13 cellular contexts compared by ENCODE assay signal in the genomic region with DNA sequence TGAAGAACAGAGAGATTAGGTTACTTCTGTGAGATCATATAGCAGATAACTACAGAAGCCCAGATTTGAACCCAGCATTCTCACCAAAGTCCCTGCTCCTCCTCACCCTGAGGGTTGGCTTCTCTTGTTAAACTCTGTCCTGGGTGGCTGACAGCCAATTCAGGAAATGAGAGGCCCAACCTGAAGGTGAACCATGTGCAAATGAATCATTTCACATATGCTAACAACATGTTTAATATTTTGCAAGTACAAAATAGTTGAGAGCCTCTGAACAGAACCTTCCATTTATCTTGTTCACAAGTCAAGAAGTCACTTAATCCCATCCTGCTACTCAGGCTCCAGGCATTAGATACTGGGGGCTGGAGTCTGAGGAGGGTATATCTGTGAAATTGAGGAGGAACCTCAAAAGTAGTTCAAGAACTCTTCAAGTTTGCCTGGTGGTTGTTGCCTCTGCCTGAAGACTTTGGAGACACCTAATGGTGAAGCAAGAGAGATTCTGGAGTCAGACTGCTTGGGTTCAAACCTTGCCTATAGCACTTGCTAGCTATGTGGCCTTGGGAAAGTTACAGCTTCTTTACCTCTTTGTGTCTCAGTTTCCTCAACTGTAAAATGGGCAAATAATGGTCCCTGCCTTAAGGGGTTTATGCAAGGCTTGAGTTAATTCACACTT.
DNase-seq lines count a peak whose midpoint lies in the region; ATAC-seq and TF ChIP-seq lines count a peak whose summit lies in the region.
"Had no signal": no experiment of that assay in that cellular context is flagged by ENCODE, and none has a peak within 500 bp of the region (broad histone marks: within the 10 kb centered on the region; RNA-seq: fewer than 3 reads in every experiment).

No MANE protein-coding gene starts in this region.

- no peak overlapping the region for H4K8ac ChIP-seq in mesenchymal stem cell (ENCODE audit: low read length)

- peak; percentile 86 for DNase-seq in AG10803 (ENCODE audit: low read depth)
- peak; percentile 90 for DNase-seq in HFF-Myc (ENCODE audit: extremely low read depth, low read depth)
- peak; percentile 69 for DNase-seq in fibroblast of pulmonary artery (ENCODE audit: low read depth)
- DNase-seq in activated T-cell treated with anti-CD3 and anti-CD28 coated beads for 4 hours, result no peak
- DNase-seq in mesenchymal stem cell, result no peak
- no peak for DNase-seq in activated CD4-positive, alpha-beta memory T cell treated with anti-CD3 and anti-CD28 coated beads for 36 hours
- DNase-seq: activated CD8-positive, alpha-beta memory T cell treated with anti-CD3 and anti-CD28 coated beads, Interleukin-2, amount 50 U/mL, for 48 hours; GOT3; KG1; upper lobe of right lung had no signal

- no peaks in the 10 kb centered on the region for H4K20me1 ChIP-seq in SU-DHL-6 (ENCODE audit: low read depth, low read length)

- no peak overlapping the region for H3K14ac ChIP-seq in mesenchymal stem cell (ENCODE audit: low read length in 2 of 2)

- no peak overlapping the region for H2AFZ ChIP-seq in SU-DHL-6 (ENCODE audit: low read depth, low read length, severe bottlenecking)
- H2AFZ ChIP-seq in mesenchymal stem cell (ENCODE audit: low read depth, low read length), result no peak overlapping the region

- peak; percentile 36 for TF ChIP-seq CTCF in AG10803 (conservative IDR thresholded peaks at IDR 0.05; ENCODE audit: low read length)
- peak; percentile 54 for TF ChIP-seq CTCF in HFF-Myc (IDR thresholded peaks at IDR 0.05; ENCODE audit: low read depth, low read length, missing control alignments)
- peak; percentile 21 for TF ChIP-seq CTCF in SU-DHL-6 (IDR thresholded peaks at IDR 0.05; ENCODE audit: insufficient read depth, low read length, poor library complexity, severe bottlenecking)
- TF ChIP-seq CTCF in fibroblast of pulmonary artery (IDR thresholded peaks at IDR 0.05; ENCODE audit: low read length, missing control alignments), result peak; percentile 17

- no peak overlapping the region for H2AK5ac ChIP-seq in mesenchymal stem cell (ENCODE audit: low read length, severe bottlenecking)

- H3K4me1 ChIP-seq in mesenchymal stem cell (ENCODE audit: control insufficient read depth, insufficient read depth, low read depth, low read length), result peaks cover 6% of the 10 kb centered on the region
- H3K4me1 ChIP-seq: upper lobe of right lung had no signal

- POLR2A ChIA-PET in activated CD4-positive, alpha-beta memory T cell treated with anti-CD3 and anti-CD28 coated beads for 36 hours (lab: Charles Lee), result no interaction called here

- no peak overlapping the region for H3K27ac Mint-ChIP-seq in activated CD4-positive, alpha-beta memory T cell treated with anti-CD3 and anti-CD28 coated beads for 36 hours
- H3K27ac Mint-ChIP-seq: nephron had no signal

- H3K9me2 ChIP-seq in SU-DHL-6 (replicated peaks; ENCODE audit: insufficient read depth, low read length), result no peaks in the 10 kb centered on the region

- no peaks in the 10 kb centered on the region for H3K79me2 ChIP-seq in SU-DHL-6 (ENCODE audit: insufficient read depth, low read length)

- no peak overlapping the region for H3K9ac ChIP-seq in SU-DHL-6 (ENCODE audit: low read length)
- H3K9ac ChIP-seq in mesenchymal stem cell (ENCODE audit: low read length), result no peak overlapping the region

- H4K91ac ChIP-seq in mesenchymal stem cell (ENCODE audit: low read length), result no peak overlapping the region

- H2BK15ac ChIP-seq in mesenchymal stem cell (ENCODE audit: low read depth, poor library complexity, severe bottlenecking), result no peak overlapping the region

- H3K23ac ChIP-seq in mesenchymal stem cell (ENCODE audit: low read length in 2 of 2), result no peak overlapping the region

- H3K27ac ChIP-seq in SU-DHL-6 (ENCODE audit: low read depth, low read length), result no peak overlapping the region
- H3K27ac ChIP-seq in mesenchymal stem cell (ENCODE audit: low read length, poor library complexity, severe bottlenecking), result no peak overlapping the region
- H3K27ac ChIP-seq: upper lobe of right lung had no signal

- no peaks in the 10 kb centered on the region for H3K4me1 Mint-ChIP-seq in activated CD4-positive, alpha-beta memory T cell treated with anti-CD3 and anti-CD28 coated beads for 36 hours (ENCODE audit: low read depth)
- H3K4me1 Mint-ChIP-seq: nephron had no signal

- CTCF ChIA-PET in activated CD4-positive, alpha-beta memory T cell treated with anti-CD3 and anti-CD28 coated beads for 36 hours (lab: Charles Lee), result interaction anchor here (0.7 kb wide), 1 partner anchor 13 kb away, joined by 3 read pairs; no protein-coding TSS in a partner anchor

- intact Hi-C loops in activated CD4-positive, alpha-beta memory T cell treated with anti-CD3 and anti-CD28 coated beads for 36 hours (cut with micrococcal nuclease), result no loop called here

- no peak overlapping the region for H2BK5ac ChIP-seq in mesenchymal stem cell (ENCODE audit: low read depth, low read length, poor library complexity, severe bottlenecking)

- no peaks in the 10 kb centered on the region for H3K9me3 Mint-ChIP-seq in activated CD4-positive, alpha-beta memory T cell treated with anti-CD3 and anti-CD28 coated beads for 36 hours
- H3K9me3 Mint-ChIP-seq: nephron had no signal

- no peaks in the 10 kb centered on the region for H3K79me1 ChIP-seq in mesenchymal stem cell (replicated peaks; ENCODE audit: low read length, poor library complexity, severe bottlenecking)

- no peak for ATAC-seq in GM19328 (IDR thresholded peaks at IDR 0.05; ENCODE audit: unreplicated experiment)
- ATAC-seq: upper lobe of right lung had no signal

- H2BK12ac ChIP-seq in mesenchymal stem cell (ENCODE audit: low read length in 2 of 2), result peak overlapping the region in 1 of 2 experiments; percentile 33

- no peaks in the 10 kb centered on the region for H3K36me3 ChIP-seq in SU-DHL-6 (ENCODE audit: low read length)
- H3K36me3 ChIP-seq in mesenchymal stem cell (ENCODE audit: control insufficient read depth in 1 of 2, insufficient read depth in 2 of 2, low read depth in 1 of 2, low read length in 2 of 2), result no peaks in the 10 kb centered on the region
- H3K36me3 ChIP-seq: upper lobe of right lung had no signal

- no peak overlapping the region for H2BK120ac ChIP-seq in mesenchymal stem cell (ENCODE audit: low read depth, low read length)

- no peak overlapping the region for H3K4me3 ChIP-seq in AG10803 (ENCODE audit: low read length)
- no peak overlapping the region for H3K4me3 ChIP-seq in HFF-Myc (replicated peaks; ENCODE audit: low read depth, low read length)
- no peak overlapping the region for H3K4me3 ChIP-seq in SU-DHL-6 (ENCODE audit: insufficient read depth, low read length, poor library complexity, severe bottlenecking)
- no peak overlapping the region for H3K4me3 ChIP-seq in fibroblast of pulmonary artery (replicated peaks; ENCODE audit: low read depth, low read length)
- H3K4me3 ChIP-seq in mesenchymal stem cell (ENCODE audit: insufficient read depth in 1 of 2, low read depth in 1 of 2, low read length in 2 of 2), result no peak overlapping the region
- H3K4me3 ChIP-seq: upper lobe of right lung had no signal

- no peak overlapping the region for H3K4me2 ChIP-seq in SU-DHL-6 (ENCODE audit: low read depth, low read length, poor library complexity, severe bottlenecking)
- H3K4me2 ChIP-seq in mesenchymal stem cell (ENCODE audit: low read length, poor library complexity, severe bottlenecking), result no peak overlapping the region

- H3F3A ChIP-seq in SU-DHL-6 (ENCODE audit: insufficient read depth), result no peaks in the 10 kb centered on the region

- H3K27me3 ChIP-seq in SU-DHL-6 (ENCODE audit: low read length) (no peaks in the 10 kb centered on the region), mesenchymal stem cell (ENCODE audit: control insufficient read depth in 1 of 2, insufficient read depth in 1 of 2, low read length in 2 of 2) (no peaks in the 10 kb centered on the region)
- H3K27me3 ChIP-seq: upper lobe of right lung had no signal

- H3K18ac ChIP-seq in mesenchymal stem cell (ENCODE audit: low read depth in 1 of 2, low read length in 2 of 2), result peak overlapping the region in 1 of 2 experiments; percentile 2

- no peak overlapping the region for H3K4ac ChIP-seq in mesenchymal stem cell (ENCODE audit: low read depth in 1 of 2, low read length in 2 of 2)

- no peaks in the 10 kb centered on the region for H3K9me3 ChIP-seq in SU-DHL-6 (ENCODE audit: insufficient read depth, low read length)
- H3K9me3 ChIP-seq in mesenchymal stem cell (ENCODE audit: control insufficient read depth, low read length), result no peaks in the 10 kb centered on the region
- H3K9me3 ChIP-seq: upper lobe of right lung had no signal

- no peaks in the 10 kb centered on the region for H3K27me3 Mint-ChIP-seq in activated CD4-positive, alpha-beta memory T cell treated with anti-CD3 and anti-CD28 coated beads for 36 hours

- no peaks in the 10 kb centered on the region for H3K36me3 Mint-ChIP-seq in activated CD4-positive, alpha-beta memory T cell treated with anti-CD3 and anti-CD28 coated beads for 36 hours

- no peak overlapping the region for H3K4me3 Mint-ChIP-seq in activated CD4-positive, alpha-beta memory T cell treated with anti-CD3 and anti-CD28 coated beads for 36 hours
- H3K4me3 Mint-ChIP-seq: nephron had no signal

Comparison
In these comparisons a context has a peak if more than half of its experiments do, and no peak if none do; other contexts are left out.
1. DNase-seq: peak in AG10803 (single experiment), HFF-Myc (single experiment) and fibroblast of pulmonary artery (single experiment); none in activated T-cell treated with anti-CD3 and anti-CD28 coated beads for 4 hours (single experiment), mesenchymal stem cell (single experiment) and activated CD4-positive, alpha-beta memory T cell treated with anti-CD3 and anti-CD28 coated beads for 36 hours (single experiment).
2. Peak in every context shown above with its lines, with median percentiles within 50 percentile points of each other: CTCF ChIP-seq.